8 cellular contexts compared by ENCODE assay signal in genomic region chrX:54639346-54640102, GRCh38.
DNase-seq lines count a peak whose midpoint lies in the region; ATAC-seq and TF ChIP-seq lines count a peak whose summit lies in the region.

No MANE protein-coding gene starts in this region.

- peak overlapping the region; percentile 99 for H3K27ac Mint-ChIP-seq in T-helper 1 cell treated with Interleukin-12 subunit alpha and Interleukin-12 subunit beta and Interleukin-4 antibody, amounts not matched to agents 30 μg/mL and 1 μg/mL, for 36 hours
- H3K27ac Mint-ChIP-seq in progenitor cell of endocrine pancreas: peak overlapping the region; percentile 100

- H3K4me1 ChIP-seq in left ventricle myocardium inferior: peaks cover 8% of the 10 kb centered on the region

- no peaks in the 10 kb centered on the region for H3K27me3 ChIP-seq in left ventricle myocardium inferior (ENCODE audit: low read depth)

- DNase-seq in NCI-H1694 (lab: John Stamatoyannopoulos, UW) (peak; percentile 91), left ventricle myocardium inferior (peak; percentile 94), progenitor cell of endocrine pancreas (ENCODE audit: low spot score, unreplicated experiment) (peak; percentile 70), ureter (ENCODE audit: low spot score) (peak; percentile 95)

- peaks cover 6% of the 10 kb centered on the region for H3K36me3 Mint-ChIP-seq in T-helper 1 cell treated with Interleukin-12 subunit alpha and Interleukin-12 subunit beta and Interleukin-4 antibody, amounts not matched to agents 30 μg/mL and 1 μg/mL, for 36 hours (ENCODE audit: low read depth)
- peaks cover 3% of the 10 kb centered on the region for H3K36me3 Mint-ChIP-seq in progenitor cell of endocrine pancreas (ENCODE audit: insufficient read depth)

- peaks cover 4% of the 10 kb centered on the region for H3K9me3 ChIP-seq in left ventricle myocardium inferior (replicated peaks)

- ATAC-seq in GM18498 (IDR thresholded peaks at IDR 0.05; ENCODE audit: unreplicated experiment): peak; percentile 94
- ATAC-seq in HG02938 (IDR thresholded peaks at IDR 0.05; ENCODE audit: unreplicated experiment): peak; percentile 95

- H3K4me3 Mint-ChIP-seq in T-helper 1 cell treated with Interleukin-12 subunit alpha and Interleukin-12 subunit beta and Interleukin-4 antibody, amounts not matched to agents 30 μg/mL and 1 μg/mL, for 36 hours: peak overlapping the region; percentile 91
- peak overlapping the region; percentile 95 for H3K4me3 Mint-ChIP-seq in progenitor cell of endocrine pancreas (ENCODE audit: low read depth)

- peak; percentile 72 for TF ChIP-seq CTCF in left ventricle myocardium inferior (IDR thresholded peaks at IDR 0.05; ENCODE audit: borderline replicate concordance)
- peak; percentile 69 for TF ChIP-seq CTCF in progenitor cell of endocrine pancreas (IDR thresholded peaks at IDR 0.05; ENCODE audit: unreplicated experiment)

- peaks cover 7% of the 10 kb centered on the region for H3K4me1 Mint-ChIP-seq in T-helper 1 cell treated with Interleukin-12 subunit alpha and Interleukin-12 subunit beta and Interleukin-4 antibody, amounts not matched to agents 30 μg/mL and 1 μg/mL, for 36 hours (ENCODE audit: low read depth)
- peaks cover 14% of the 10 kb centered on the region for H3K4me1 Mint-ChIP-seq in progenitor cell of endocrine pancreas (ENCODE audit: low read depth)

- peak overlapping the region; percentile 64 for H3K4me3 ChIP-seq in left ventricle myocardium inferior

- intact Hi-C loops in left ventricle myocardium inferior (cut with micrococcal nuclease): no loop called here

- H3K9me3 Mint-ChIP-seq in T-helper 1 cell treated with Interleukin-12 subunit alpha and Interleukin-12 subunit beta and Interleukin-4 antibody, amounts not matched to agents 30 μg/mL and 1 μg/mL, for 36 hours: peaks cover 12% of the 10 kb centered on the region
- peaks cover 25% of the 10 kb centered on the region for H3K9me3 Mint-ChIP-seq in progenitor cell of endocrine pancreas (ENCODE audit: low read depth)

- H3K27me3 Mint-ChIP-seq in T-helper 1 cell treated with Interleukin-12 subunit alpha and Interleukin-12 subunit beta and Interleukin-4 antibody, amounts not matched to agents 30 μg/mL and 1 μg/mL, for 36 hours (ENCODE audit: low read depth): no peaks in the 10 kb centered on the region
- no peaks in the 10 kb centered on the region for H3K27me3 Mint-ChIP-seq in progenitor cell of endocrine pancreas

- H3K27ac ChIP-seq in angular gyrus (ENCODE audit: low read depth, low read length) (peak overlapping the region; percentile 93), left ventricle myocardium inferior (replicated peaks) (peak overlapping the region; percentile 95)

- no peaks in the 10 kb centered on the region for H3K36me3 ChIP-seq in left ventricle myocardium inferior

Comparison
In these comparisons a context has a peak if more than half of its experiments do, and no peak if none do; other contexts are left out.
1. Peak in every context shown above with its lines: DNase-seq, ATAC-seq, H3K4me3 ChIP-seq and H3K27ac ChIP-seq.